Comparison of ENCODE assay signal across 8 cellular contexts in genomic region chr4:7938513-7939376, GRCh38. TPM values are rescaled to one million over a fixed set of nuclear protein-coding genes. Genes with fewer than 3 reads are reported as not detected.
DNase-seq lines count a peak whose midpoint lies in the region; ATAC-seq, FAIRE-seq and TF ChIP-seq lines count a peak whose summit lies in the region.
"Had no signal": no experiment of that assay in that cellular context is flagged by ENCODE, and none has a peak within 500 bp of the region (broad histone marks: within the 10 kb centered on the region; RNA-seq: fewer than 3 reads in every experiment).

No MANE protein-coding gene starts in this region.

- FAIRE-seq in HTR-8/SVneo (lab: Jason Lieb, UNC): peak; percentile 51
- FAIRE-seq: TTC549 had no signal

- no peaks in the 10 kb centered on the region for H3K9me3 Mint-ChIP-seq in nephron

- no peak for DNase-seq in HTR-8/SVneo (ENCODE audit: insufficient read length, low spot score)
- peak; percentile 44 for DNase-seq in activated T-cell treated with anti-CD3 and anti-CD28 coated beads, Interleukin-2, amount 50 U/mL, for 1 hour
- DNase-seq in fibroblast of lung (ENCODE audit: low read depth in 2 of 2): peak in 1 of 2 donors; percentile 59
- no peak for DNase-seq in AML-193 (lab: John Stamatoyannopoulos, UW)
- DNase-seq in GM10266 (ENCODE audit: extremely low spot score): no peak

- peaks cover 6% of the 10 kb centered on the region for H3K36me3 Mint-ChIP-seq in nephron (ENCODE audit: low read depth)

- no peaks in the 10 kb centered on the region for H3K4me1 ChIP-seq in fibroblast of lung (ENCODE audit: control insufficient read depth, extremely low read depth, insufficient read depth, low read length)

- H3K27ac Mint-ChIP-seq in nephron: peak overlapping the region; percentile 87 to 94 (median 87)

- peaks cover 53% of the 10 kb centered on the region for H3K4me1 Mint-ChIP-seq in nephron

- no peak overlapping the region for H2AFZ ChIP-seq in fibroblast of lung (ENCODE audit: low read length)

- H3K9me3 ChIP-seq in fibroblast of lung (ENCODE audit: control insufficient read depth, insufficient read depth, low read depth, low read length): no peaks in the 10 kb centered on the region

- peak overlapping the region; percentile 90 for H3K9ac ChIP-seq in fibroblast of lung (ENCODE audit: insufficient read depth, low read length)

- TF ChIP-seq CTCF in fibroblast of lung (conservative IDR thresholded peaks at IDR 0.05 in 1 of 2, IDR thresholded peaks at IDR 0.05 in 1 of 2; ENCODE audit: low read depth in 1 of 2, low read length in 2 of 2) (no peak), nephron (IDR thresholded peaks at IDR 0.05; ENCODE audit: unreplicated experiment in 3 of 3) (no peak), GM10266 (IDR thresholded peaks at IDR 0.05; ENCODE audit: control insufficient read depth, insufficient read depth, low read depth, missing control alignments) (no peak)

- ATAC-seq in GM18519 (IDR thresholded peaks at IDR 0.05; ENCODE audit: low FRiP score, unreplicated experiment): no peak

- no peaks in the 10 kb centered on the region for H4K20me1 ChIP-seq in fibroblast of lung (ENCODE audit: control insufficient read depth, extremely low read depth, insufficient read depth, low read length)

- peak overlapping the region; percentile 79 for H3K27ac ChIP-seq in fibroblast of lung (ENCODE audit: insufficient read depth, low read length)

- H3K4me2 ChIP-seq in fibroblast of lung (ENCODE audit: extremely low read depth, insufficient read depth, low read length): peak overlapping the region; percentile 86

- H3K79me2 ChIP-seq in fibroblast of lung (ENCODE audit: control insufficient read depth, insufficient read depth, low read length): peaks cover 52% of the 10 kb centered on the region

- no peaks in the 10 kb centered on the region for H3K36me3 ChIP-seq in fibroblast of lung (ENCODE audit: control insufficient read depth, insufficient read depth, low read length)

- peaks cover 9% of the 10 kb centered on the region for H3K27me3 Mint-ChIP-seq in nephron (ENCODE audit: low read depth)

- H3K27me3 ChIP-seq in fibroblast of lung (ENCODE audit: control insufficient read depth, insufficient read depth, low read length): no peaks in the 10 kb centered on the region

- peak overlapping the region; percentile 65 to 92 (median 80) for H3K4me3 ChIP-seq in fibroblast of lung (replicated peaks in 1 of 4; ENCODE audit: control extremely low read depth in 1 of 4, insufficient read depth in 1 of 4, low read depth in 3 of 4, low read length in 4 of 4)

- H3K4me3 Mint-ChIP-seq in nephron: peak overlapping the region; percentile 95 to 97 (median 96)

RNA-seq across cellular contexts. Expression of gene AFAP1, which starts 0.9 kb away (rescaled TPM):
- 30.1 and 34.9 TPM in 2 replicates for total RNA-seq in fibroblast of lung
- 21.8 and 24.4 TPM in 2 replicates for polyA plus RNA-seq in fibroblast of lung
- 21.9 and 24.4 TPM in 2 replicates for polyA plus RNA-seq in fibroblast of lung (2012)
- 31.5 and 32.3 TPM in 2 replicates for polyA minus RNA-seq in fibroblast of lung (ENCODE audit: low replicate concordance)
